1 cellular context compared by ENCODE assay signal in the genomic region with DNA sequence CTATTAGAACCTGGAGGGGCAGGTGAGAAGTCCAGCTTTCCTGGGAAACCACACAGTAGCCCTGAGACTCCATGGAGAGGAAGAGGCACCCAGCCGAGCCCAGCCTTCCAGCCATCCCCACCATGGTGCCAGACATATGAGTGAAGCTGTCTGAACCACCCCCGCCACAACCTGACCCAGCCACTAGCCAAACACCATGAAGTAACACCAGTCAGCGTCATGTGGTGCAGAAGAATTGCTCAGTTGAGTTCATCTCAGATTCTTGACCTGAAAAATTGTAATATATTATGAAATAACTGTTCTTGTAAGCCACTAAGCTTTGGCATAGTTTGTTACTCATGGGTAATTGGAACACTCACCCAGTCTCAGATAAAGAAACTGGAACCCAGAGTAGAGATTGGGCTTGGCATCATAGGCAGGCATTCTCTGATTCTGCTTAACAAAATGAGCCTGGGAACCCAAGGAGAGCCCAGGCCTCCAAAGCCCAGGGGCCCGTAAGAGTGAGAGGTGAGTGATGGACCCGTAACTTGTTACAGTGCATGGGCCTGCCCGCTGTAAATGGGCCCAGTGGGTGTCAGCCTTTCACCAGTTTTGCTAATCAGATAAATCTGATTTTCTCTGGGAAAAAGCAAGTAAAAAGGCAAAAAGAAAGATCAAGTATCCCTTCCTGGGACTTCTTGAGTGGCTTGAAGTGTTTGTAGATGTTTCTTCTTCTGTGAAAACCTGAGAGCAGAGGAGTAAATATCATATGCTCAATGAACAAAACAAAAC.
TF ChIP-seq lines count a peak whose summit lies in the region.

No MANE protein-coding gene starts in this region.

TF ChIP-seq in HCT116, 20 proteins besides CTCF, POLR2A, EP300 and RAD21:
- no peak for TF ChIP-seq YY1 (IDR thresholded peaks at IDR 0.05; ENCODE audit: extremely low read depth, insufficient replicate concordance, low read depth, low read length)
- TF ChIP-seq, protein P1, sequence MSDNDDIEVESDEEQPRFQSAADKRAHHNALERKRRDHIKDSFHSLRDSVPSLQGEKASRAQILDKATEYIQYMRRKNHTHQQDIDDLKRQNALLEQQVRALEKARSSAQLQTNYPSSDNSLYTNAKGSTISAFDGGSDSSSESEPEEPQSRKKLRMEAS (IDR thresholded peaks at IDR 0.05): no peak
- TF ChIP-seq EZH2phosphoT487 (IDR thresholded peaks at IDR 0.05; ENCODE audit: borderline replicate concordance): no peak
- TF ChIP-seq SP1 (IDR thresholded peaks at IDR 0.05; ENCODE audit: low read depth): no peak
- TF ChIP-seq EZH2 (IDR thresholded peaks at IDR 0.05): no peak
- TF ChIP-seq SRF (IDR thresholded peaks at IDR 0.05; ENCODE audit: low read depth): no peak
- TF ChIP-seq ZFX (IDR thresholded peaks at IDR 0.05): no peak
- no peak for TF ChIP-seq CBX3 (IDR thresholded peaks at IDR 0.05; ENCODE audit: low read depth)
- no peak for TF ChIP-seq SIN3A (IDR thresholded peaks at IDR 0.05; ENCODE audit: low read depth)
- TF ChIP-seq JUND (IDR thresholded peaks at IDR 0.05): no peak
- TF ChIP-seq POLR2AphosphoS5 (IDR thresholded peaks at IDR 0.05; ENCODE audit: low read depth, low read length): no peak
